8 cellular contexts compared by ENCODE assay signal in genomic region chr14:95561001-95561412, GRCh38. TPM values are rescaled to one million over a fixed set of nuclear protein-coding genes. Genes with fewer than 3 reads are reported as not detected.
DNase-seq lines count a peak whose midpoint lies in the region; ATAC-seq and TF ChIP-seq lines count a peak whose summit lies in the region.

No MANE protein-coding gene starts in this region.

- no peak overlapping the region for H3K9ac ChIP-seq in SK-N-SH

- TF ChIP-seq CTCF in GM12872 (IDR thresholded peaks at IDR 0.05; ENCODE audit: insufficient read depth, low read depth, low read length) (peak; percentile 98), SK-N-SH (IDR thresholded peaks at IDR 0.05) (peak; percentile 98), glutamatergic neuron (IDR thresholded peaks at IDR 0.05; ENCODE audit: partially characterized antibody, unreplicated experiment) (peak; percentile 98), uterus (IDR thresholded peaks at IDR 0.05) (peak; percentile 91 to 97 (median 95))

- no peak overlapping the region for H3K4me2 ChIP-seq in SK-N-SH

- TF ChIP-seq RAD21 in SK-N-SH (IDR thresholded peaks at IDR 0.05; ENCODE audit: low read length), result peak; percentile 97

- H3K9me3 ChIP-seq in SK-N-SH (no peaks in the 10 kb centered on the region), uterus (no peaks in the 10 kb centered on the region)

- no peaks in the 10 kb centered on the region for H3K36me3 Mint-ChIP-seq in activated naive CD4-positive, alpha-beta T cell treated with anti-CD3 and anti-CD28 coated beads, Interleukin-2, amount 10 ng/mL, durations not matched to agents 7 days and 5 days
- H3K36me3 Mint-ChIP-seq in glutamatergic neuron (ENCODE audit: unreplicated experiment), result no peaks in the 10 kb centered on the region

- H3K4me3 ChIP-seq in SK-N-SH (ENCODE audit: low read depth in 2 of 2, low read length in 1 of 2) (peak overlapping the region in 1 of 2 experiments; percentile 40; a peak in 1 of 4 replicates), uterus (no peak overlapping the region)

- WGBS in SK-N-SH (ENCODE audit: low lambda C conversion rate), result 2% methylated on average over 14 of the region's 14 CpGs

- intact Hi-C loops in posterior vena cava (cut with DNase I) (loop anchor here (5.0 to 10.0 kb wide), 3 partner anchors 211 to 431 kb away; no protein-coding TSS in a partner anchor), uterus (cut with DNase I; ENCODE audit: low total_unique reads) (loop anchor here (10.0 kb wide), 1 partner anchor 214 kb away; no protein-coding TSS in a partner anchor)

- no peaks in the 10 kb centered on the region for H3K27me3 ChIP-seq in SK-N-SH (ENCODE audit: insufficient read depth)
- H3K27me3 ChIP-seq in uterus, result no peaks in the 10 kb centered on the region

- H3K9me3 Mint-ChIP-seq in activated naive CD4-positive, alpha-beta T cell treated with anti-CD3 and anti-CD28 coated beads, Interleukin-2, amount 10 ng/mL, durations not matched to agents 7 days and 5 days, result no peaks in the 10 kb centered on the region
- H3K9me3 Mint-ChIP-seq in glutamatergic neuron (ENCODE audit: unreplicated experiment), result peaks cover 4% of the 10 kb centered on the region

- POLR2A ChIA-PET in SK-N-SH (lab: Yijun Ruan, JAX), result interaction anchor here (0.6 kb wide), 1 partner anchor 16 kb away, joined by 3 read pairs; no protein-coding TSS in a partner anchor

- no peaks in the 10 kb centered on the region for H3K79me2 ChIP-seq in SK-N-SH (ENCODE audit: insufficient read depth)

- no peaks in the 10 kb centered on the region for H4K20me1 ChIP-seq in SK-N-SH (ENCODE audit: insufficient read depth)

- CTCF ChIA-PET in SK-N-SH (lab: Yijun Ruan, JAX), result interaction anchor here (0.5 to 14.3 kb wide), 29 partner anchors 8 to 540 kb away, joined by 3 to 295 read pairs (median 5); partner anchors contain the start of gene C14orf132
- CTCF ChIA-PET in activated naive CD4-positive, alpha-beta T cell treated with anti-CD3 and anti-CD28 coated beads, Interleukin-2, amount 10 ng/mL, durations not matched to agents 7 days and 5 days (lab: Charles Lee), result interaction anchor here (0.6 to 6.7 kb wide), 5 partner anchors 20 to 444 kb away, joined by 3 to 30 read pairs (median 4); no protein-coding TSS in a partner anchor

- H3K4me1 ChIP-seq in SK-N-SH (ENCODE audit: control insufficient read depth in 1 of 2, insufficient read depth in 2 of 2, low read depth in 1 of 2, low read length in 1 of 2) (no peaks in the 10 kb centered on the region; a peak in 1 of 4 replicates), uterus (no peaks in the 10 kb centered on the region)

- H3K27me3 Mint-ChIP-seq in activated naive CD4-positive, alpha-beta T cell treated with anti-CD3 and anti-CD28 coated beads, Interleukin-2, amount 10 ng/mL, durations not matched to agents 7 days and 5 days, result peaks cover 8% of the 10 kb centered on the region
- peaks cover 5% of the 10 kb centered on the region for H3K27me3 Mint-ChIP-seq in glutamatergic neuron (ENCODE audit: unreplicated experiment)

- H3K4me3 Mint-ChIP-seq in activated naive CD4-positive, alpha-beta T cell treated with anti-CD3 and anti-CD28 coated beads, Interleukin-2, amount 10 ng/mL, durations not matched to agents 7 days and 5 days, result no peak overlapping the region
- H3K4me3 Mint-ChIP-seq in glutamatergic neuron (ENCODE audit: unreplicated experiment), result peak overlapping the region; percentile 4

- H2AFZ ChIP-seq in SK-N-SH (ENCODE audit: low read depth), result no peak overlapping the region

- H3K27ac ChIP-seq in SK-N-SH (ENCODE audit: low read depth in 2 of 2, low read length in 1 of 2) (no peak overlapping the region), uterus (no peak overlapping the region)

- no peak for TF ChIP-seq EP300 in SK-N-SH (IDR thresholded peaks at IDR 0.05; ENCODE audit: borderline replicate concordance in 1 of 2, low read depth in 1 of 2, low read length in 1 of 2)

- no peaks in the 10 kb centered on the region for H3K9me2 ChIP-seq in SK-N-SH

- ATAC-seq in HG02623 (IDR thresholded peaks at IDR 0.05; ENCODE audit: unreplicated experiment), result peak; percentile 85

- no peak overlapping the region for H3K27ac Mint-ChIP-seq in activated naive CD4-positive, alpha-beta T cell treated with anti-CD3 and anti-CD28 coated beads, Interleukin-2, amount 10 ng/mL, durations not matched to agents 7 days and 5 days
- H3K27ac Mint-ChIP-seq in glutamatergic neuron (ENCODE audit: unreplicated experiment), result peak overlapping the region; percentile 28

- H3K4me1 Mint-ChIP-seq in activated naive CD4-positive, alpha-beta T cell treated with anti-CD3 and anti-CD28 coated beads, Interleukin-2, amount 10 ng/mL, durations not matched to agents 7 days and 5 days, result no peaks in the 10 kb centered on the region
- peaks cover 4% of the 10 kb centered on the region for H3K4me1 Mint-ChIP-seq in glutamatergic neuron (ENCODE audit: low read depth, unreplicated experiment)

- no peaks in the 10 kb centered on the region for H3F3A ChIP-seq in SK-N-SH (replicated peaks; ENCODE audit: insufficient read depth)

- no peak for TF ChIP-seq POLR2A in uterus (IDR thresholded peaks at IDR 0.05)

- H3K36me3 ChIP-seq in SK-N-SH (replicated peaks in 1 of 2; ENCODE audit: control insufficient read depth in 1 of 2, insufficient read depth in 2 of 2, low read length in 1 of 2) (no peaks in the 10 kb centered on the region), uterus (no peaks in the 10 kb centered on the region)

- DNase-seq in NCI-H1105 (lab: John Stamatoyannopoulos, UW) (peak; percentile 88), SK-N-SH (peak; percentile 87), glutamatergic neuron (peak; percentile 94), posterior vena cava (ENCODE audit: low spot score) (peak; percentile 89), uterus (peak; percentile 85)
- peak; percentile 92 for DNase-seq in activated naive CD4-positive, alpha-beta T cell treated with anti-CD3 and anti-CD28 coated beads, Interleukin-2, amount 10 ng/mL, durations not matched to agents 7 days and 5 days

TF ChIP-seq in SK-N-SH, 30 proteins besides CTCF, POLR2A, EP300 and RAD21 (continues in another document):
- TF ChIP-seq POLR2AphosphoS5 (IDR thresholded peaks at IDR 0.05; ENCODE audit: low read depth, low read length) (no peak), NRF1 (IDR thresholded peaks at IDR 0.05; ENCODE audit: low read depth, low read length) (no peak), EZH2phosphoT487 (IDR thresholded peaks at IDR 0.05; ENCODE audit: borderline replicate concordance, low read depth) (no peak), PBX3 (IDR thresholded peaks at IDR 0.05) (no peak), USF1 (IDR thresholded peaks at IDR 0.05; ENCODE audit: borderline replicate concordance, low read depth) (no peak), GABPA (IDR thresholded peaks at IDR 0.05; ENCODE audit: low read depth) (no peak), GATA2 (CRISPR knock-in tag; IDR thresholded peaks at IDR 0.05) (no peak)
- TF ChIP-seq, protein P1, sequence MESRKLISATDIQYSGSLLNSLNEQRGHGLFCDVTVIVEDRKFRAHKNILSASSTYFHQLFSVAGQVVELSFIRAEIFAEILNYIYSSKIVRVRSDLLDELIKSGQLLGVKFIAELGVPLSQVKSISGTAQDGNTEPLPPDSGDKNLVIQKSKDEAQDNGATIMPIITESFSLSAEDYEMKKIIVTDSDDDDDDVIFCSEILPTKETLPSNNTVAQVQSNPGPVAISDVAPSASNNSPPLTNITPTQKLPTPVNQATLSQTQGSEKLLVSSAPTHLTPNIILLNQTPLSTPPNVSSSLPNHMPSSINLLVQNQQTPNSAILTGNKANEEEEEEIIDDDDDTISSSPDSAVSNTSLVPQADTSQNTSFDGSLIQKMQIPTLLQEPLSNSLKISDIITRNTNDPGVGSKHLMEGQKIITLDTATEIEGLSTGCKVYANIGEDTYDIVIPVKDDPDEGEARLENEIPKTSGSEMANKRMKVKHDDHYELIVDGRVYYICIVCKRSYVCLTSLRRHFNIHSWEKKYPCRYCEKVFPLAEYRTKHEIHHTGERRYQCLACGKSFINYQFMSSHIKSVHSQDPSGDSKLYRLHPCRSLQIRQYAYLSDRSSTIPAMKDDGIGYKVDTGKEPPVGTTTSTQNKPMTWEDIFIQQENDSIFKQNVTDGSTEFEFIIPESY (IDR thresholded peaks at IDR 0.05; ENCODE audit: borderline replicate concordance, low read depth), result no peak

RNA-seq across cellular contexts. Expression of gene GLRX5, which starts 26.2 kb away (rescaled TPM):
- 29.1 and 31.4 TPM in 2 replicates for polyA plus RNA-seq in SK-N-SH (2012; rRNA removed)
- polyA plus RNA-seq in SK-N-SH (2012; cell fraction: cytosol; rRNA removed), result 45.1 and 60.1 TPM in 2 replicates
- polyA plus RNA-seq in SK-N-SH (2012; cell fraction: nucleus; rRNA removed), result 6.3 and 10.9 TPM in 2 replicates
- total RNA-seq in glutamatergic neuron (ENCODE audit: unreplicated experiment) (38.9 TPM), posterior vena cava (10 to 100 TPM; 21.7 to 25.6 TPM), uterus (10 to 100 TPM in 3 of 4 donors, 1 to 10 TPM in 1; 5.9 to 40.3 (median 23.7) TPM)

RNA-seq across cellular contexts. Expression of gene SYNE3, which starts 44.6 kb away (rescaled TPM):
- 1.8 and 2.0 TPM in 2 replicates for polyA plus RNA-seq in SK-N-SH (2012; rRNA removed)
- 0.80 and 1.3 TPM in 2 replicates for polyA plus RNA-seq in SK-N-SH (2012; cell fraction: cytosol; rRNA removed)
- 3.0 and 3.6 TPM in 2 replicates for polyA plus RNA-seq in SK-N-SH (2012; cell fraction: nucleus; rRNA removed)
- total RNA-seq in glutamatergic neuron (ENCODE audit: unreplicated experiment), result 7.1 TPM
- total RNA-seq in posterior vena cava, result 10 to 100 TPM; 35.7 to 40.0 TPM
- total RNA-seq in uterus, result 10 to 100 TPM in 2 of 4 donors, 1 to 10 TPM in 2; 4.9 to 36.1 (median 15.2) TPM
